ENCODE assay signal across 19 cellular contexts in the genomic region with DNA sequence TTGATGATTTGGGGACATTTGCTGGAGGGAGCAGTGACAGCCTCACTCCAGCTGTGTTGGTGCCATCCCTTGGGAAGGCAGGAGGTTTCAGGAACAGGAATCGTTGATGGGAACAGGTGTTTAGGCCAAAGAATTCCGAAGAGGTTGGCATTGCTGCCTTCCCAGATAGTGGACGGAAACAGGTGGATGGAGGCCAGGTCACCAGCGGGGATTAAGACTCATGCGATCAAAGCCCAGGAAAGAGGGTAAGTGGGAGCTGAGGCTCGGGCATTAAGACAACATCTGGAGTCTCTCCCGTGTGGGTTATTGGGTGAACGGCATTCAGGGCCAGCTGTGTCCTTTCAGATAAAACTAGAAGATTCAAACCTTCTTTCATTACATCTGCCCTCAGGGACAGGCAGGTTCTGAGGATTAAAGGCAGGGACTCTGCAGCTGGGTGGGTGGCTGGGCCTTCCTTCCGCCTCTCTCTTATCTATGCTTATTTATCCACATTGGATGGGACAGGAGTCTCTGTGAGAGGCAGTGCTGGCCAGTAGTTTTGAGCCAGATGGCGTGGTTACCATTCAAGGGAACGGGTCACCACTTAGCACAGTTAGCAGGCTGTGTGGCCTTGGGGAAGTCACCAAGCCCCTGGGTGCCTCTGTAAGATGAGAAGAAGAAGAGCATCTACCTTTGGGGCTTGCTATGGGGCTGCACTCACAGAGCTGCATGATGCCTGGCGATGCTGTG.
"Had no signal": no experiment of that assay in that cellular context is flagged by ENCODE, and none has a peak within 500 bp of the region (broad histone marks: within the 10 kb centered on the region; RNA-seq: fewer than 3 reads in every experiment).

No MANE protein-coding gene starts in this region.

- H3K4me2 ChIP-seq: neural progenitor cell had no signal

- H3K4me3 ChIP-seq: coronary artery, gastroesophageal sphincter, heart right ventricle, lung, neural progenitor cell, thyroid gland had no signal

- DNase-seq: activated B cell treated with CpG ODN at 0.5 μM for 24 hours; activated CD4-positive, alpha-beta T cell treated with anti-CD3 and anti-CD28 coated beads for 36 hours; activated CD4-positive, alpha-beta T cell treated with anti-CD3 and anti-CD28 coated beads, Interleukin-2, amount 50 U/mL, for 4 hours; activated CD8-positive, alpha-beta memory T cell treated with anti-CD3 and anti-CD28 coated beads, Interleukin-2, amount 50 U/mL, for 48 hours; activated naive CD4-positive, alpha-beta T cell treated with Interleukin-2 at 50 U/mL for 16 hours; activated naive CD8-positive, alpha-beta T cell treated with anti-CD3 and anti-CD28 coated beads for 36 hours; activated T-cell treated with anti-CD3 and anti-CD28 coated beads, Interleukin-2, amount 50 U/mL, for 4 hours; heart right ventricle; naive thymus-derived CD4-positive, alpha-beta T cell; retina; stimulated activated CD4-positive, alpha-beta T cell treated with anti-CD3 and anti-CD28 coated beads, Interleukin-4, amount 100 ng/mL, for 4 hours; substantia nigra; T-helper 17 cell; thyroid gland had no signal

- H3K36me3 ChIP-seq: gastroesophageal sphincter, heart right ventricle, neural progenitor cell, thyroid gland had no signal

- H3K9me3 ChIP-seq: gastroesophageal sphincter, heart right ventricle, thyroid gland had no signal

- H3K27ac ChIP-seq: coronary artery, gastroesophageal sphincter, heart right ventricle, neural progenitor cell, thyroid gland had no signal

- H3K9ac ChIP-seq: neural progenitor cell had no signal

- H3K27me3 ChIP-seq: thyroid gland had no signal

- ATAC-seq: activated CD4-positive, alpha-beta T cell treated with anti-CD3 and anti-CD28 coated beads for 36 hours; activated T-cell treated with anti-CD3 and anti-CD28 coated beads, Interleukin-2, amount 50 U/mL, for 4 hours; gastroesophageal sphincter; heart right ventricle; left lobe of liver; naive thymus-derived CD4-positive, alpha-beta T cell; T-helper 17 cell had no signal

- H3K4me1 ChIP-seq: gastroesophageal sphincter, thyroid gland had no signal
